In genomic region chr6:161374971-161375873, GRCh38 we compare ENCODE assay signal across 7 cellular contexts.
DNase-seq lines count a peak whose midpoint lies in the region; ATAC-seq, FAIRE-seq and TF ChIP-seq lines count a peak whose summit lies in the region.

No MANE protein-coding gene starts in this region.

- H3K4me1 ChIP-seq in MM.1S (ENCODE audit: low read length) = no peaks in the 10 kb centered on the region

- peak; percentile 73 for DNase-seq in MM.1S
- DNase-seq in left ventricle myocardium superior = peak; percentile 73
- DNase-seq in stromal cell of bone marrow (ENCODE audit: low read depth) = peak; percentile 41
- no peak for DNase-seq in kidney glomerular epithelial cell (lab: John Stamatoyannopoulos, UW)
- no peak for DNase-seq in activated CD4-positive, alpha-beta T cell treated with anti-CD3 and anti-CD28 coated beads for 48 hours
- no peak for DNase-seq in effector memory CD8-positive, alpha-beta T cell

- H3K9me3 Mint-ChIP-seq in effector memory CD8-positive, alpha-beta T cell = no peaks in the 10 kb centered on the region

- peak overlapping the region; percentile 65; the same call in 1 of the 2 replicates for H3K4me2 ChIP-seq in MM.1S (ENCODE audit: low read depth, low read length)

- peak overlapping the region; percentile 71; the same call in 1 of the 2 replicates for H3K27ac ChIP-seq in MM.1S (ENCODE audit: low read length)

- H3K9me3 ChIP-seq in MM.1S (replicated peaks; ENCODE audit: insufficient read depth, low read length) = no peaks in the 10 kb centered on the region

- H2AFZ ChIP-seq in MM.1S (ENCODE audit: low read length) = peak overlapping the region; percentile 63

- H3K9ac ChIP-seq in MM.1S (ENCODE audit: low read length) = peak overlapping the region; percentile 21; the same call in 1 of the 2 replicates

- H3K27ac Mint-ChIP-seq in effector memory CD8-positive, alpha-beta T cell = no peak overlapping the region

- no peaks in the 10 kb centered on the region for H3K27me3 ChIP-seq in MM.1S (replicated peaks; ENCODE audit: insufficient read depth, low read length)

- H3K36me3 Mint-ChIP-seq in effector memory CD8-positive, alpha-beta T cell (ENCODE audit: insufficient read depth) = no peaks in the 10 kb centered on the region

- no peaks in the 10 kb centered on the region for H4K20me1 ChIP-seq in MM.1S (ENCODE audit: insufficient read depth, low read length)

- no peak overlapping the region for H3K4me3 Mint-ChIP-seq in effector memory CD8-positive, alpha-beta T cell

- peak; percentile 62 for ATAC-seq in left ventricle myocardium superior
- ATAC-seq in effector memory CD8-positive, alpha-beta T cell (replicated peaks) = no peak

- intact Hi-C loops in left ventricle myocardium superior (cut with micrococcal nuclease) = loop anchor here (5.0 to 10.0 kb wide), 2 partner anchors 270 to 443 kb away; no protein-coding TSS in a partner anchor

- TF ChIP-seq CTCF in MM.1S (IDR thresholded peaks at IDR 0.05; ENCODE audit: low read length) = peak; percentile 37

- H3K9me2 ChIP-seq in MM.1S (replicated peaks; ENCODE audit: insufficient read depth, low read length) = no peaks in the 10 kb centered on the region

- no peaks in the 10 kb centered on the region for H3K36me3 ChIP-seq in MM.1S (replicated peaks; ENCODE audit: insufficient read depth, low read length)

- H3K27me3 Mint-ChIP-seq in effector memory CD8-positive, alpha-beta T cell = peaks cover 8 to 25% of the 10 kb centered on the region in 2 donors

- FAIRE-seq in TTC549 (lab: Jason Lieb, UNC) = peak; percentile 80

- H3K4me1 Mint-ChIP-seq in effector memory CD8-positive, alpha-beta T cell (ENCODE audit: low read depth in 2 of 2) = no peaks in the 10 kb centered on the region

- H3K4me3 ChIP-seq in MM.1S (ENCODE audit: low read length) = peak overlapping the region; percentile 25; the same call in 1 of the 2 replicates

- no peaks in the 10 kb centered on the region for H3F3A ChIP-seq in MM.1S (ENCODE audit: insufficient read depth, low read length)

- no peaks in the 10 kb centered on the region for H3K79me2 ChIP-seq in MM.1S (ENCODE audit: low read length)

Comparison
In these comparisons a context has a peak if more than half of its experiments do, and no peak if none do; other contexts are left out.
1. DNase-seq: peak in MM.1S (single experiment), left ventricle myocardium superior (single experiment) and stromal cell of bone marrow (single experiment); none in kidney glomerular epithelial cell (single experiment), activated CD4-positive, alpha-beta T cell treated with anti-CD3 and anti-CD28 coated beads for 48 hours (single experiment) and effector memory CD8-positive, alpha-beta T cell (0 of 3).